Comparison of ENCODE assay signal across 1 cellular context in genomic region chr19:11374449-11375142, GRCh38.
A peak's percentile ranks its signal among the peaks of the same experiment; 100 is the strongest.
TF ChIP-seq lines count a peak whose summit lies in the region.

A gene with protein sequence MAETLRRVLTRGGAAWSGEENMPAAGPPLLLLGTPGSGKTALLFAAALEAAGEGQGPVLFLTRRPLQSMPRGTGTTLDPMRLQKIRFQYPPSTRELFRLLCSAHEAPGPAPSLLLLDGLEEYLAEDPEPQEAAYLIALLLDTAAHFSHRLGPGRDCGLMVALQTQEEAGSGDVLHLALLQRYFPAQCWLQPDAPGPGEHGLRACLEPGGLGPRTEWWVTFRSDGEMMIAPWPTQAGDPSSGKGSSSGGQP (plus strand): TSS chr19:11374666. CDS start chr19:11374681, 15 bp downstream.

TF ChIP-seq in K562, 482 proteins besides CTCF, POLR2A, EP300 and RAD21 (continued from another document and continues in another):
- TF ChIP-seq, protein P1, sequence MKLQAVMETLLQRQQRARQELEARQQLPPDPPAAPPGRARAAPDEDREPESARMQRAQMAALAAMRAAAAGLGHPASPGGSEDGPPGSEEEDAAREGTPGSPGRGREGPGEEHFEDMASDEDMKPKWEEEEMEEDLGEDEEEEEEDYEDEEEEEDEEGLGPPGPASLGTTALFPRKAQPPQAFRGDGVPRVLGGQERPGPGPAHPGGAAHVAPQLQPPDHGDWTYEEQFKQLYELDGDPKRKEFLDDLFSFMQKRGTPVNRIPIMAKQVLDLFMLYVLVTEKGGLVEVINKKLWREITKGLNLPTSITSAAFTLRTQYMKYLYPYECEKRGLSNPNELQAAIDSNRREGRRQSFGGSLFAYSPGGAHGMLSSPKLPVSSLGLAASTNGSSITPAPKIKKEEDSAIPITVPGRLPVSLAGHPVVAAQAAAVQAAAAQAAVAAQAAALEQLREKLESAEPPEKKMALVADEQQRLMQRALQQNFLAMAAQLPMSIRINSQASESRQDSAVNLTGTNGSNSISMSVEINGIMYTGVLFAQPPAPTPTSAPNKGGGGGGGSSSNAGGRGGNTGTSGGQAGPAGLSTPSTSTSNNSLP (IDR thresholded peaks at IDR 0.05; ENCODE audit: borderline replicate concordance, low read depth, low read length), result peak; percentile 71; the same call in 1 of the 2 replicates
- TF ChIP-seq, protein P2, sequence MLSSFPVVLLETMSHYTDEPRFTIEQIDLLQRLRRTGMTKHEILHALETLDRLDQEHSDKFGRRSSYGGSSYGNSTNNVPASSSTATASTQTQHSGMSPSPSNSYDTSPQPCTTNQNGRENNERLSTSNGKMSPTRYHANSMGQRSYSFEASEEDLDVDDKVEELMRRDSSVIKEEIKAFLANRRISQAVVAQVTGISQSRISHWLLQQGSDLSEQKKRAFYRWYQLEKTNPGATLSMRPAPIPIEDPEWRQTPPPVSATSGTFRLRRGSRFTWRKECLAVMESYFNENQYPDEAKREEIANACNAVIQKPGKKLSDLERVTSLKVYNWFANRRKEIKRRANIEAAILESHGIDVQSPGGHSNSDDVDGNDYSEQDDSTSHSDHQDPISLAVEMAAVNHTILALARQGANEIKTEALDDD (IDR thresholded peaks at IDR 0.05), result peak; percentile 28; the same call in 1 of the 2 replicates
- peak; percentile 19; the same call in 1 of the 2 replicates for TF ChIP-seq ZNF324 (CRISPR knock-in tag; IDR thresholded peaks at IDR 0.05)
- TF ChIP-seq, protein P3, sequence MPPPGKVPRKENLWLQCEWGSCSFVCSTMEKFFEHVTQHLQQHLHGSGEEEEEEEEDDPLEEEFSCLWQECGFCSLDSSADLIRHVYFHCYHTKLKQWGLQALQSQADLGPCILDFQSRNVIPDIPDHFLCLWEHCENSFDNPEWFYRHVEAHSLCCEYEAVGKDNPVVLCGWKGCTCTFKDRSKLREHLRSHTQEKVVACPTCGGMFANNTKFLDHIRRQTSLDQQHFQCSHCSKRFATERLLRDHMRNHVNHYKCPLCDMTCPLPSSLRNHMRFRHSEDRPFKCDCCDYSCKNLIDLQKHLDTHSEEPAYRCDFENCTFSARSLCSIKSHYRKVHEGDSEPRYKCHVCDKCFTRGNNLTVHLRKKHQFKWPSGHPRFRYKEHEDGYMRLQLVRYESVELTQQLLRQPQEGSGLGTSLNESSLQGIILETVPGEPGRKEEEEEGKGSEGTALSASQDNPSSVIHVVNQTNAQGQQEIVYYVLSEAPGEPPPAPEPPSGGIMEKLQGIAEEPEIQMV (tag; conservative IDR thresholded peaks at IDR 0.05; ENCODE audit: low read depth), result no peak
- TF ChIP-seq, protein P4, sequence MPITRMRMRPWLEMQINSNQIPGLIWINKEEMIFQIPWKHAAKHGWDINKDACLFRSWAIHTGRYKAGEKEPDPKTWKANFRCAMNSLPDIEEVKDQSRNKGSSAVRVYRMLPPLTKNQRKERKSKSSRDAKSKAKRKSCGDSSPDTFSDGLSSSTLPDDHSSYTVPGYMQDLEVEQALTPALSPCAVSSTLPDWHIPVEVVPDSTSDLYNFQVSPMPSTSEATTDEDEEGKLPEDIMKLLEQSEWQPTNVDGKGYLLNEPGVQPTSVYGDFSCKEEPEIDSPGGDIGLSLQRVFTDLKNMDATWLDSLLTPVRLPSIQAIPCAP (CRISPR knock-in tag; IDR thresholded peaks at IDR 0.05; ENCODE audit: borderline replicate concordance), result no peak
- TF ChIP-seq, protein P5, sequence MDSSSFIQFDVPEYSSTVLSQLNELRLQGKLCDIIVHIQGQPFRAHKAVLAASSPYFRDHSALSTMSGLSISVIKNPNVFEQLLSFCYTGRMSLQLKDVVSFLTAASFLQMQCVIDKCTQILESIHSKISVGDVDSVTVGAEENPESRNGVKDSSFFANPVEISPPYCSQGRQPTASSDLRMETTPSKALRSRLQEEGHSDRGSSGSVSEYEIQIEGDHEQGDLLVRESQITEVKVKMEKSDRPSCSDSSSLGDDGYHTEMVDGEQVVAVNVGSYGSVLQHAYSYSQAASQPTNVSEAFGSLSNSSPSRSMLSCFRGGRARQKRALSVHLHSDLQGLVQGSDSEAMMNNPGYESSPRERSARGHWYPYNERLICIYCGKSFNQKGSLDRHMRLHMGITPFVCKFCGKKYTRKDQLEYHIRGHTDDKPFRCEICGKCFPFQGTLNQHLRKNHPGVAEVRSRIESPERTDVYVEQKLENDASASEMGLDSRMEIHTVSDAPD (CRISPR knock-in tag; IDR thresholded peaks at IDR 0.05), result no peak
- TF ChIP-seq ARID2 (IDR thresholded peaks at IDR 0.05), result no peak
- TF ChIP-seq ZNF76 (CRISPR knock-in tag; IDR thresholded peaks at IDR 0.05; ENCODE audit: borderline replicate concordance), result 0 out of 2 replicates have a peak, but pooled peaks have one; percentile 60
- TF ChIP-seq ZNF589 (CRISPR knock-in tag; IDR thresholded peaks at IDR 0.05; ENCODE audit: low read depth), result no peak
- TF ChIP-seq, protein P6, sequence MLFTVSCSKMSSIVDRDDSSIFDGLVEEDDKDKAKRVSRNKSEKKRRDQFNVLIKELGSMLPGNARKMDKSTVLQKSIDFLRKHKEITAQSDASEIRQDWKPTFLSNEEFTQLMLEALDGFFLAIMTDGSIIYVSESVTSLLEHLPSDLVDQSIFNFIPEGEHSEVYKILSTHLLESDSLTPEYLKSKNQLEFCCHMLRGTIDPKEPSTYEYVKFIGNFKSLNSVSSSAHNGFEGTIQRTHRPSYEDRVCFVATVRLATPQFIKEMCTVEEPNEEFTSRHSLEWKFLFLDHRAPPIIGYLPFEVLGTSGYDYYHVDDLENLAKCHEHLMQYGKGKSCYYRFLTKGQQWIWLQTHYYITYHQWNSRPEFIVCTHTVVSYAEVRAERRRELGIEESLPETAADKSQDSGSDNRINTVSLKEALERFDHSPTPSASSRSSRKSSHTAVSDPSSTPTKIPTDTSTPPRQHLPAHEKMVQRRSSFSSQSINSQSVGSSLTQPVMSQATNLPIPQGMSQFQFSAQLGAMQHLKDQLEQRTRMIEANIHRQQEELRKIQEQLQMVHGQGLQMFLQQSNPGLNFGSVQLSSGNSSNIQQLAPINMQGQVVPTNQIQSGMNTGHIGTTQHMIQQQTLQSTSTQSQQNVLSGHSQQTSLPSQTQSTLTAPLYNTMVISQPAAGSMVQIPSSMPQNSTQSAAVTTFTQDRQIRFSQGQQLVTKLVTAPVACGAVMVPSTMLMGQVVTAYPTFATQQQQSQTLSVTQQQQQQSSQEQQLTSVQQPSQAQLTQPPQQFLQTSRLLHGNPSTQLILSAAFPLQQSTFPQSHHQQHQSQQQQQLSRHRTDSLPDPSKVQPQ (CRISPR knock-in tag; IDR thresholded peaks at IDR 0.05; ENCODE audit: borderline replicate concordance), result 0 out of 2 replicates have a peak, but pooled peaks have one; percentile 22
- TF ChIP-seq, protein P7, sequence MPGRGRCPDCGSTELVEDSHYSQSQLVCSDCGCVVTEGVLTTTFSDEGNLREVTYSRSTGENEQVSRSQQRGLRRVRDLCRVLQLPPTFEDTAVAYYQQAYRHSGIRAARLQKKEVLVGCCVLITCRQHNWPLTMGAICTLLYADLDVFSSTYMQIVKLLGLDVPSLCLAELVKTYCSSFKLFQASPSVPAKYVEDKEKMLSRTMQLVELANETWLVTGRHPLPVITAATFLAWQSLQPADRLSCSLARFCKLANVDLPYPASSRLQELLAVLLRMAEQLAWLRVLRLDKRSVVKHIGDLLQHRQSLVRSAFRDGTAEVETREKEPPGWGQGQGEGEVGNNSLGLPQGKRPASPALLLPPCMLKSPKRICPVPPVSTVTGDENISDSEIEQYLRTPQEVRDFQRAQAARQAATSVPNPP (IDR thresholded peaks at IDR 0.05; ENCODE audit: borderline replicate concordance, insufficient read depth, insufficient read length), result no peak
- no peak for TF ChIP-seq STAT5B (CRISPR knock-in tag; IDR thresholded peaks at IDR 0.05)
- TF ChIP-seq CHD1 (IDR thresholded peaks at IDR 0.05; ENCODE audit: low read length), result no peak
- TF ChIP-seq DDX20 (tag; IDR thresholded peaks at IDR 0.05; ENCODE audit: low read depth), result no peak
- no peak for TF ChIP-seq NR0B1 (IDR thresholded peaks at IDR 0.05; ENCODE audit: partially characterized antibody)
- TF ChIP-seq, protein P8, sequence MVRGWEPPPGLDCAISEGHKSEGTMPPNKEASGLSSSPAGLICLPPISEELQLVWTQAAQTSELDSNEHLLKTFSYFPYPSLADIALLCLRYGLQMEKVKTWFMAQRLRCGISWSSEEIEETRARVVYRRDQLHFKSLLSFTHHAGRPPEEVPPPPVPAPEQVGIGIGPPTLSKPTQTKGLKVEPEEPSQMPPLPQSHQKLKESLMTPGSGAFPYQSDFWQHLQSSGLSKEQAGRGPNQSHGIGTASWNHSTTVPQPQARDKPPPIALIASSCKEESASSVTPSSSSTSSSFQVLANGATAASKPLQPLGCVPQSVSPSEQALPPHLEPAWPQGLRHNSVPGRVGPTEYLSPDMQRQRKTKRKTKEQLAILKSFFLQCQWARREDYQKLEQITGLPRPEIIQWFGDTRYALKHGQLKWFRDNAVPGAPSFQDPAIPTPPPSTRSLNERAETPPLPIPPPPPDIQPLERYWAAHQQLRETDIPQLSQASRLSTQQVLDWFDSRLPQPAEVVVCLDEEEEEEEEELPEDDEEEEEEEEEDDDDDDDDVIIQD (CRISPR knock-in tag; IDR thresholded peaks at IDR 0.05), result no peak
- TF ChIP-seq HNRNPUL1 (IDR thresholded peaks at IDR 0.05; ENCODE audit: low read length), result no peak
- peak; percentile 44; the same call in 1 of the 2 replicates for TF ChIP-seq RB1 (IDR thresholded peaks at IDR 0.05; ENCODE audit: low read depth)
- TF ChIP-seq RBM25 (IDR thresholded peaks at IDR 0.05; ENCODE audit: low read depth, low read length, severe bottlenecking), result no peak
- TF ChIP-seq ESRRB (CRISPR knock-in tag; IDR thresholded peaks at IDR 0.05; ENCODE audit: borderline replicate concordance), result no peak
- TF ChIP-seq ZMIZ1 (IDR thresholded peaks at IDR 0.05; ENCODE audit: low read depth in 2 of 2, low read length in 2 of 2), result peak in 1 of 2 experiments; percentile 20; a peak in 1 of 4 replicates
- no peak for TF ChIP-seq ZNF785 (CRISPR knock-in tag; IDR thresholded peaks at IDR 0.05)
- no peak for TF ChIP-seq ZNF311 (CRISPR knock-in tag; IDR thresholded peaks at IDR 0.05)
- no peak for TF ChIP-seq POLR3G (IDR thresholded peaks at IDR 0.05; ENCODE audit: extremely low read depth, insufficient read length, insufficient replicate concordance)
- TF ChIP-seq ILK (tag; IDR thresholded peaks at IDR 0.05; ENCODE audit: borderline replicate concordance, low read depth), result no peak
- TF ChIP-seq DPF2 (IDR thresholded peaks at IDR 0.05), result no peak
- no peak for TF ChIP-seq ZNF584 (CRISPR knock-in tag; IDR thresholded peaks at IDR 0.05; ENCODE audit: low read depth)
- peak; percentile 92 for TF ChIP-seq POLR2H (tag; IDR thresholded peaks at IDR 0.05; ENCODE audit: low read depth)
- no peak for TF ChIP-seq RBM14 (IDR thresholded peaks at IDR 0.05; ENCODE audit: borderline replicate concordance, insufficient read depth, low read depth, low read length)
- TF ChIP-seq SAFB (IDR thresholded peaks at IDR 0.05; ENCODE audit: borderline replicate concordance, low read depth, low read length), result no peak
- TF ChIP-seq KDM1A (IDR thresholded peaks at IDR 0.05), result no peak
- TF ChIP-seq TGIF2 (CRISPR knock-in tag; IDR thresholded peaks at IDR 0.05), result no peak
- peak; percentile 44; the same call in 1 of the 2 replicates for TF ChIP-seq CREB1 (IDR thresholded peaks at IDR 0.05)
- peak; percentile 82 for TF ChIP-seq CREB1 (CRISPR knock-in tag; IDR thresholded peaks at IDR 0.05)
- TF ChIP-seq KLF6 (CRISPR knock-in tag; IDR thresholded peaks at IDR 0.05; ENCODE audit: borderline replicate concordance), result peak; percentile 35; the same call in 1 of the 2 replicates
- TF ChIP-seq TCFL5 (CRISPR knock-in tag; conservative IDR thresholded peaks at IDR 0.05), result no peak
- no peak for TF ChIP-seq GABPB2 (CRISPR knock-in tag; conservative IDR thresholded peaks at IDR 0.05)
- no peak for TF ChIP-seq ZC3H8 (IDR thresholded peaks at IDR 0.05)
- peak; percentile 63 for TF ChIP-seq C11orf30 (IDR thresholded peaks at IDR 0.05; ENCODE audit: low read depth)
- TF ChIP-seq ZNF717 (CRISPR knock-in tag; IDR thresholded peaks at IDR 0.05), result no peak
- TF ChIP-seq U2AF2 (optimal IDR thresholded peaks at IDR 0.05; ENCODE audit: low read depth, low read length), result no peak
- TF ChIP-seq MTF1 (CRISPR knock-in tag; IDR thresholded peaks at IDR 0.05; ENCODE audit: borderline replicate concordance), result no peak
- TF ChIP-seq PHF8 (IDR thresholded peaks at IDR 0.05; ENCODE audit: borderline replicate concordance, low read length), result peak; percentile 99
- no peak; the same call in 1 of the 2 replicates for TF ChIP-seq POLR2AphosphoS2 (IDR thresholded peaks at IDR 0.05; ENCODE audit: low read length)
- TF ChIP-seq ZNF444 (CRISPR knock-in tag; IDR thresholded peaks at IDR 0.05), result no peak
- no peak for TF ChIP-seq IFI16 (CRISPR knock-in tag; IDR thresholded peaks at IDR 0.05)
